Comparison of ENCODE assay signal across 8 cellular contexts in the genomic region with DNA sequence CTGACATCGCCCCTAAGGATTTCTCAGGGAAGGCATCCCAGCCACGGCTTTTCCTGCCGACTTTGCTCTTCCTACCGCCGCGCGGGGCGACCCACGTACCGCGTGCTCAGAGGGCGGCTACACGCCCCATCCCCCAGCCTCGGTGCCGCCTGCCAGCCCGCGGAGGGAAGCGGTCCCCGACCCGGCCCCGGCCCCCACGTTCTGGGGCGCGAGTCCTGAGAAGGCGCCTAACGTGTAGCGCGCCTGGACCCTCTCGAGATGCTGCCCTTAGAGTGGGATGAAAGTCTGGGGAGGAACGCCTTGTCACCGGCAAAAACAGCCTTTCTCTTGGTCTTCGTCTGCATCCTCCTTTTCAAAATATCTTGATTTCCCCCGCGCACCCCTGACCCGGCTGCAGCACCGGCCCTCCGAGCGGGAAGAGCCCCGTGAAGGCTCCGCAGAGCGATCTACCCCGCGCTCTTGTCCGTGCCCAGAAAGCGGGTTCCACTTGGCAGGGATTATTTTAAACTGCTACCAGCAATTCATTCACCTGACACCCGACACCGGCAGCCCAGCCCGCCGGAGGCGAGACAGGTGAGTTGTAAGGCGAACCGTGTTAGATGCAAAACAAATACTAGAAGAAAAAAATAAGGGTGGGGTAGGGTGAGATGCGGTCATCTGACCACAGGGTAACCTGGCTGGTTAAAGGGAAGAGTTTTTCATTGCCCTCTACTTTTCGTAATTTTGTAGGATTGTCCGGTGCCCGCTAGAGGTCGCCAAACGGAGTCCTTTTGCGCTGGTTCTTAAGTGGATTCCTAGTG. TPM values are rescaled to one million over a fixed set of nuclear protein-coding genes. Genes with fewer than 3 reads are reported as not detected.
DNase-seq lines count a peak whose midpoint lies in the region; ATAC-seq, FAIRE-seq and TF ChIP-seq lines count a peak whose summit lies in the region.

No MANE protein-coding gene starts in this region.

- POLR2A ChIA-PET in HEK293T (lab: Yijun Ruan, JAX): no interaction called here

- H3K36me3 ChIP-seq in cardiac muscle cell (no peaks in the 10 kb centered on the region), transverse colon (no peaks in the 10 kb centered on the region)

- peaks cover 4% of the 10 kb centered on the region for H3K36me3 Mint-ChIP-seq in activated naive CD8-positive, alpha-beta T cell

- no peaks in the 10 kb centered on the region for H3K9me3 Mint-ChIP-seq in activated naive CD8-positive, alpha-beta T cell (ENCODE audit: low read depth)

- peak; percentile 96 for FAIRE-seq in G401.6 (lab: Jason Lieb, UNC)

- H3K27me3 ChIP-seq in cardiac muscle cell (peaks cover 53% of the 10 kb centered on the region), transverse colon (peaks cover 31% of the 10 kb centered on the region)

- H3K27ac ChIP-seq in cardiac muscle cell: no peak overlapping the region
- peak overlapping the region; percentile 77 to 84 (median 82) for H3K27ac ChIP-seq in transverse colon

- ATAC-seq in SK-N-SH treated with all-trans-retinoic acid at 6 μM for 48 hours: peak; percentile 88

- TF ChIP-seq CTCF in NB4 (IDR thresholded peaks at IDR 0.05; ENCODE audit: low read depth, low read length): peak; percentile 81
- peak; percentile 88 for TF ChIP-seq CTCF in cardiac muscle cell (IDR thresholded peaks at IDR 0.05; ENCODE audit: low read depth, low read length)
- peak; percentile 86 to 95 (median 89) for TF ChIP-seq CTCF in transverse colon (IDR thresholded peaks at IDR 0.05)

- H3K27me3 Mint-ChIP-seq in activated naive CD8-positive, alpha-beta T cell: peaks cover 4% of the 10 kb centered on the region

- TF ChIP-seq EP300 in transverse colon (IDR thresholded peaks at IDR 0.05; ENCODE audit: low read depth): no peak

- peaks cover 13% of the 10 kb centered on the region for H3K4me1 Mint-ChIP-seq in activated naive CD8-positive, alpha-beta T cell (ENCODE audit: low read depth)

- DNase-seq in HEK293T (ENCODE audit: extremely low spot score) (peak; percentile 74), NB4 (ENCODE audit: low read depth) (peak; percentile 88), cardiac muscle cell (ENCODE audit: low read depth in 1 of 2, low spot score in 1 of 2) (peak; percentile 81 to 82), pons (ENCODE audit: low spot score) (peak; percentile 73), transverse colon (peak; percentile 87)

- in situ Hi-C loops in transverse colon (cut with MboI; ENCODE audit: low pct_ligation_motif_present in 1 of 4, low pct_unique_long_range_greater_than_20kb in 1 of 4, low sequenced_read_pairs in 3 of 4): no loop called here

- H3K4me3 Mint-ChIP-seq in activated naive CD8-positive, alpha-beta T cell: peak overlapping the region; percentile 95

- H3K9me3 ChIP-seq in cardiac muscle cell (ENCODE audit: low read depth) (no peaks in the 10 kb centered on the region), transverse colon (no peaks in the 10 kb centered on the region)

- CTCF ChIA-PET in HEK293T (lab: Yijun Ruan, JAX): no interaction called here

- TF ChIP-seq POLR2A in NB4 (IDR thresholded peaks at IDR 0.05; ENCODE audit: extremely low read depth, insufficient read length): no peak
- peak; percentile 54 for TF ChIP-seq POLR2A in transverse colon (IDR thresholded peaks at IDR 0.05)

- H3K4me3 ChIP-seq in NB4 (ENCODE audit: low read depth, low read length): peak overlapping the region; percentile 61
- H3K4me3 ChIP-seq in cardiac muscle cell: peak overlapping the region; percentile 45
- peak overlapping the region; percentile 23 to 70 (median 64) for H3K4me3 ChIP-seq in transverse colon

- peaks cover 4% of the 10 kb centered on the region for H3K4me1 ChIP-seq in cardiac muscle cell (ENCODE audit: low read depth)
- H3K4me1 ChIP-seq in transverse colon: peaks cover 0 to 20% (median 13%) of the 10 kb centered on the region in 4 donors

- 0 to 1% methylated on average over 15 to 51 of the region's 59 CpGs for WGBS in transverse colon (ENCODE audit: low coverage in 1 of 2), 2 donors

- H3K27ac Mint-ChIP-seq in activated naive CD8-positive, alpha-beta T cell: peak overlapping the region; percentile 89

- intact Hi-C loops in transverse colon (cut with DNase I; ENCODE audit: low total_unique reads): no loop called here

TF ChIP-seq in HEK293T, 16 proteins besides CTCF, POLR2A, EP300 and RAD21:
- TF ChIP-seq TARDBP (IDR thresholded peaks at IDR 0.05): no peak
- no peak for TF ChIP-seq HDGF (IDR thresholded peaks at IDR 0.05; ENCODE audit: borderline replicate concordance)
- TF ChIP-seq ZNF384 (IDR thresholded peaks at IDR 0.05): no peak
- TF ChIP-seq FOXM1 (IDR thresholded peaks at IDR 0.05; ENCODE audit: borderline replicate concordance): no peak
- TF ChIP-seq ELF4 (IDR thresholded peaks at IDR 0.05): no peak
- no peak for TF ChIP-seq CTBP1 (IDR thresholded peaks at IDR 0.05; ENCODE audit: borderline replicate concordance)
- no peak for TF ChIP-seq SP1 (IDR thresholded peaks at IDR 0.05)
- peak; percentile 91 for TF ChIP-seq L3MBTL2 (conservative IDR thresholded peaks at IDR 0.05)
TF ChIP-seq in HEK293T: peak in this region for 1.

TF ChIP-seq in SK-N-SH treated with all-trans-retinoic acid at 6 μM for 48 hours, 23 proteins besides CTCF, POLR2A, EP300 and RAD21:
- TF ChIP-seq SNAI2 (CRISPR knock-in tag; IDR thresholded peaks at IDR 0.05) (peak; percentile 86; the same call in 1 of the 2 replicates), BACH2 (CRISPR knock-in tag; IDR thresholded peaks at IDR 0.05; ENCODE audit: borderline replicate concordance) (no peak), ISL1 (CRISPR knock-in tag; IDR thresholded peaks at IDR 0.05) (peak; percentile 23; the same call in 1 of the 2 replicates)

RNA-seq across cellular contexts. Expression of a gene that starts 0.9 kb away (rescaled TPM):
- 0.27 and 0.39 TPM in 2 replicates for total RNA-seq in cardiac muscle cell
- 0.20 TPM in 1 of 2 replicates, not detected in the other for polyA plus RNA-seq in cardiac muscle cell
- 10 to 100 TPM; 11.3 to 25.4 (median 18.5) TPM for total RNA-seq in transverse colon
